In the genomic region with DNA sequence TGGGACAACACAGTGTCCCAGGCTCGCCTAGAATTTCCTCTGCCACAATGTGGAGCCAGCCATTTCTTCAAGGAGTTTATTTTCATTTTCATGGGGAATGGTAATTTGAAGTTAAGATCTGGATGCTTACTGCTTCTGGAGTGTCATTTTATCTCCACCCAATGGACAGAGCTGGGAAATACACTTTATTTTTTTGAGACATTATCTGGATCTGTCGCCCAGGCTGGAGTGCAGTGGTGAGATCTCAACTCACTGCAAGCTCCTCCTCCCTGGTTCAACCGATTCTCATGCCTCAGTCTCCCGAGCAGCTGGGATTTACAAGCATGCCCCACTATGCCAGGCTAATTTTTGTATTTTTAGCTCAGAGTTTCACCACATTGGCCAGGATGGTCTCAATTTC, we compare ENCODE assay signal across 8 cellular contexts. TPM values are rescaled to one million over a fixed set of nuclear protein-coding genes. Genes with fewer than 3 reads are reported as not detected.
DNase-seq lines count a peak whose midpoint lies in the region; FAIRE-seq and TF ChIP-seq lines count a peak whose summit lies in the region.

No MANE protein-coding gene starts in this region.

- H3K27me3 ChIP-seq in neuronal stem cell (ENCODE audit: control insufficient read depth in 3 of 3, insufficient read depth in 3 of 3, low read depth in 1 of 3, low read length in 3 of 3): no peaks in the 10 kb centered on the region

- H3K4me3 ChIP-seq in fibroblast of villous mesenchyme (ENCODE audit: low read depth, low read length) (no peak overlapping the region), neuronal stem cell (ENCODE audit: low read length in 2 of 2) (no peak overlapping the region)

- TF ChIP-seq POLR2A in GM12892 (IDR thresholded peaks at IDR 0.05; ENCODE audit: low read depth, low read length): no peak

- H4K8ac ChIP-seq in neuronal stem cell (ENCODE audit: low read depth, low read length): no peak overlapping the region

- H2BK12ac ChIP-seq in neuronal stem cell (ENCODE audit: low read length): no peak overlapping the region

- H3K18ac ChIP-seq in neuronal stem cell (ENCODE audit: low read length): no peak overlapping the region

- no peak overlapping the region for H4K91ac ChIP-seq in neuronal stem cell (ENCODE audit: low read depth, low read length, poor library complexity)

- FAIRE-seq in GM12892 (lab: Jason Lieb, UNC): peak; percentile 82

- H2BK120ac ChIP-seq in neuronal stem cell (ENCODE audit: low read depth, low read length): no peak overlapping the region

- H3K27ac ChIP-seq in C4-2B (no peak overlapping the region), neuronal stem cell (replicated peaks; ENCODE audit: low read length) (no peak overlapping the region)

- no peaks in the 10 kb centered on the region for H3K9me3 ChIP-seq in neuronal stem cell (replicated peaks in 1 of 2; ENCODE audit: control insufficient read depth in 2 of 2, insufficient read depth in 1 of 2, low read depth in 1 of 2, low read length in 2 of 2)

- H3K4me1 ChIP-seq in neuronal stem cell (ENCODE audit: control insufficient read depth in 2 of 2, insufficient read depth in 1 of 2, low read depth in 1 of 2, low read length in 2 of 2): no peaks in the 10 kb centered on the region

- H2BK15ac ChIP-seq in neuronal stem cell (ENCODE audit: low read length): no peak overlapping the region

- WGBS in neuronal stem cell (ENCODE audit: extremely low coverage in 2 of 2, insufficient read length in 2 of 2, insufficient replicate concordance in 1 of 2), 2 donors: no CpG with 5 or more reads among the region's 4 CpGs

- no peak overlapping the region for H3K4me2 ChIP-seq in neuronal stem cell (ENCODE audit: insufficient read depth, low read length, poor library complexity, severe bottlenecking)

- DNase-seq in GM12892 (ENCODE audit: insufficient read length) (no peak), HuH-7.5 (ENCODE audit: low spot score) (peak; percentile 32), UCSD-AML1 (lab: John Stamatoyannopoulos, UW; ENCODE audit: unreplicated experiment) (peak; percentile 18), fibroblast of villous mesenchyme (ENCODE audit: low read depth) (peak; percentile 76), neuronal stem cell (ENCODE audit: low spot score) (no peak), T1000 (lab: John Stamatoyannopoulos, UW) (no peak), NCI-H1092 treated with DMSO at 0.1 percent for 48 hours (lab: John Stamatoyannopoulos, UW) (no peak)

- H2AFZ ChIP-seq in neuronal stem cell (ENCODE audit: low read length): peak overlapping the region; percentile 83

- H3K36me3 ChIP-seq in neuronal stem cell (replicated peaks in 1 of 2; ENCODE audit: control insufficient read depth in 2 of 2, insufficient read depth in 2 of 2, low read length in 2 of 2): no peaks in the 10 kb centered on the region

- H3K14ac ChIP-seq in neuronal stem cell (ENCODE audit: low read length): no peak overlapping the region

- H3K9ac ChIP-seq in neuronal stem cell (ENCODE audit: low read depth, low read length, poor library complexity): no peak overlapping the region

- no peak overlapping the region for H2AK5ac ChIP-seq in neuronal stem cell (ENCODE audit: low read depth, low read length)

- H3K79me1 ChIP-seq in neuronal stem cell (ENCODE audit: low read depth, low read length): no peaks in the 10 kb centered on the region

- TF ChIP-seq CTCF in C4-2B (conservative IDR thresholded peaks at IDR 0.05): peak; percentile 75
- TF ChIP-seq CTCF in fibroblast of villous mesenchyme (IDR thresholded peaks at IDR 0.05; ENCODE audit: insufficient read depth, low read depth, low read length): peak; percentile 69

- H3K23ac ChIP-seq in neuronal stem cell (ENCODE audit: low read depth, low read length, poor library complexity): no peak overlapping the region

- no peak overlapping the region for H2BK5ac ChIP-seq in neuronal stem cell (ENCODE audit: low read length)

- no peak overlapping the region for H3K4ac ChIP-seq in neuronal stem cell (ENCODE audit: low read length)

RNA-seq across cellular contexts. Expression of gene THG1L, which starts 12.7 kb away (rescaled TPM):
- 23.6 TPM for polyA plus RNA-seq in GM12892 (2012; ENCODE audit: missing spikeins)
- total RNA-seq in fibroblast of villous mesenchyme: 18.4 and 21.6 TPM in 2 replicates
- polyA plus RNA-seq in neuronal stem cell (2013, experiment 1 of 2): 12.1 TPM
- polyA plus RNA-seq in neuronal stem cell (2013, experiment 2 of 2): 11.5 TPM

RNA-seq across cellular contexts. Expression of gene LSM11, which starts 25.0 kb away (rescaled TPM):
- polyA plus RNA-seq in GM12892 (2012; ENCODE audit: missing spikeins): 1.7 TPM
- total RNA-seq in fibroblast of villous mesenchyme: 4.5 and 5.6 TPM in 2 replicates
- 4.5 TPM for polyA plus RNA-seq in neuronal stem cell (2013, experiment 1 of 2)
- polyA plus RNA-seq in neuronal stem cell (2013, experiment 2 of 2): 4.7 TPM

RNA-seq across cellular contexts. Expression of gene C5orf52, which starts 47.2 kb away (rescaled TPM):
- polyA plus RNA-seq in GM12892 (2012; ENCODE audit: missing spikeins): not detected
- total RNA-seq in fibroblast of villous mesenchyme: not detected in 2 replicates
- polyA plus RNA-seq in neuronal stem cell (2013, experiment 1 of 2): not detected
- polyA plus RNA-seq in neuronal stem cell (2013, experiment 2 of 2): not detected

Comparison
In these comparisons a context has a peak if more than half of its experiments do, and no peak if none do; other contexts are left out.
1. DNase-seq: peak in HuH-7.5 (single experiment), UCSD-AML1 (single experiment) and fibroblast of villous mesenchyme (single experiment); none in GM12892 (single experiment), neuronal stem cell (single experiment), T1000 (single experiment) and NCI-H1092 treated with DMSO at 0.1 percent for 48 hours (single experiment).